In genomic region chr10:100349672-100350071, GRCh38 we compare ENCODE assay signal across 12 cellular contexts. TPM values are rescaled to one million over a fixed set of nuclear protein-coding genes. Genes with fewer than 3 reads are reported as not detected.
DNase-seq lines count a peak whose midpoint lies in the region; TF ChIP-seq lines count a peak whose summit lies in the region.
"Had no signal": no experiment of that assay in that cellular context is flagged by ENCODE, and none has a peak within 500 bp of the region (broad histone marks: within the 10 kb centered on the region; RNA-seq: fewer than 3 reads in every experiment).

No MANE protein-coding gene starts in this region.

- peaks cover 64% of the 10 kb centered on the region for H3K36me3 ChIP-seq in NT2/D1 (ENCODE audit: insufficient read depth, insufficient read length, low read length)
- peaks cover 21% of the 10 kb centered on the region for H3K36me3 ChIP-seq in neural progenitor cell

- H3K27ac ChIP-seq in dorsolateral prefrontal cortex (peak overlapping the region in 54 of 59 donors; percentile 21 to 99 (median 96)), neural progenitor cell (no peak overlapping the region)

- peaks cover 7% of the 10 kb centered on the region for H3K27me3 Mint-ChIP-seq in neural progenitor cell (ENCODE audit: insufficient read depth, low read depth)
- peaks cover 36 to 49% (median 39%) of the 10 kb centered on the region in 3 donors for H3K27me3 Mint-ChIP-seq in CD14-positive monocyte (ENCODE audit: low read depth in 3 of 3)
- H3K27me3 Mint-ChIP-seq: activated naive CD4-positive, alpha-beta T cell treated with anti-CD3 and anti-CD28 coated beads, Interleukin-2, amount 50 U/mL, for 24 hours had no signal

- H4K20me1 ChIP-seq in neural progenitor cell (ENCODE audit: low read depth), result peaks cover 74% of the 10 kb centered on the region

- H3K36me3 Mint-ChIP-seq in neural progenitor cell (peaks cover 66% of the 10 kb centered on the region), CD14-positive monocyte (peaks cover 14 to 29% of the 10 kb centered on the region in 2 donors)

- no peak overlapping the region for H2AFZ ChIP-seq in neural progenitor cell (replicated peaks)

- H3K9me3 Mint-ChIP-seq in neural progenitor cell (no peaks in the 10 kb centered on the region), CD14-positive monocyte (peaks cover 0 to 15% (median 4%) of the 10 kb centered on the region in 7 donors)
- H3K9me3 Mint-ChIP-seq: activated naive CD4-positive, alpha-beta T cell treated with anti-CD3 and anti-CD28 coated beads, Interleukin-2, amount 50 U/mL, for 24 hours had no signal

- CTCF ChIA-PET in GM10248 (lab: Yijun Ruan, JAX), result interaction anchor here (1.3 to 6.9 kb wide), 6 partner anchors 10 to 169 kb away, joined by 3 to 55 read pairs (median 6); no protein-coding TSS in a partner anchor

- H3K27me3 ChIP-seq in NT2/D1 (ENCODE audit: insufficient read depth, insufficient read length), result no peaks in the 10 kb centered on the region
- no peaks in the 10 kb centered on the region for H3K27me3 ChIP-seq in dorsolateral prefrontal cortex
- no peaks in the 10 kb centered on the region for H3K27me3 ChIP-seq in neural progenitor cell

- H3K4me2 ChIP-seq in neural progenitor cell, result peak overlapping the region; percentile 92

- peak; percentile 24 for DNase-seq in NCI-H146 (lab: John Stamatoyannopoulos, UW)
- no peak for DNase-seq in NCI-H146 treated with DMSO at 0.1 percent for 48 hours (lab: John Stamatoyannopoulos, UW; ENCODE audit: unreplicated experiment)
- no peak for DNase-seq in NT2/D1 (ENCODE audit: low read depth, low spot score)
- no peak for DNase-seq in dorsolateral prefrontal cortex
- DNase-seq in neural progenitor cell (ENCODE audit: low spot score), result no peak
- no peak for DNase-seq in GM10248 (ENCODE audit: extremely low spot score)
- DNase-seq in CD14-positive monocyte (ENCODE audit: low spot score), result no peak
- no peak for DNase-seq in kidney glomerular epithelial cell (lab: John Stamatoyannopoulos, UW)
- DNase-seq: 8988T, NCI-H1436 treated with DMSO at 0.1 percent for 48 hours, right cardiac atrium had no signal

- TF ChIP-seq CTCF in dorsolateral prefrontal cortex (IDR thresholded peaks at IDR 0.05 in 54 of 56, conservative IDR thresholded peaks at IDR 0.05 in 2 of 56; ENCODE audit: low read depth in 1 of 56, partially characterized antibody in 56 of 56) (no peak), neural progenitor cell (IDR thresholded peaks at IDR 0.05) (no peak), GM10248 (IDR thresholded peaks at IDR 0.05; ENCODE audit: control extremely low read depth, extremely low read depth, low read depth, missing control alignments) (no peak), CD14-positive monocyte (IDR thresholded peaks at IDR 0.05) (no peak)

- POLR2A ChIA-PET in GM10248 (lab: Yijun Ruan, JAX), result no interaction called here

- peaks cover 10% of the 10 kb centered on the region for H3K4me1 ChIP-seq in NT2/D1 (ENCODE audit: insufficient read depth, insufficient read length)
- H3K4me1 ChIP-seq in neural progenitor cell, result peaks cover 45% of the 10 kb centered on the region

- H3F3A ChIP-seq in neural progenitor cell (ENCODE audit: low read depth), result peaks cover 31% of the 10 kb centered on the region

- peak overlapping the region; percentile 100 for H3K4me3 Mint-ChIP-seq in neural progenitor cell
- no peak overlapping the region for H3K4me3 Mint-ChIP-seq in CD14-positive monocyte

- H3K27ac Mint-ChIP-seq in neural progenitor cell, result peak overlapping the region; percentile 91
- no peak overlapping the region for H3K27ac Mint-ChIP-seq in CD14-positive monocyte
- H3K27ac Mint-ChIP-seq: activated naive CD4-positive, alpha-beta T cell treated with anti-CD3 and anti-CD28 coated beads, Interleukin-2, amount 50 U/mL, for 24 hours had no signal

- H3K79me2 ChIP-seq in neural progenitor cell (ENCODE audit: low read depth), result peaks cover 98% of the 10 kb centered on the region

- intact Hi-C loops in dorsolateral prefrontal cortex (cut with DNase I) (loop anchor here in 1 of 2 donors (10.0 kb wide), 1 partner anchor 175 kb away; the partner anchor contains the start of gene NDUFB8), CD14-positive monocyte (cut with micrococcal nuclease) (loop anchor here in 1 of 2 donors (5.0 kb wide), 1 partner anchor 33 kb away; no protein-coding TSS in a partner anchor)

- H3K9me3 ChIP-seq in NT2/D1 (ENCODE audit: insufficient read depth, low read length) (no peaks in the 10 kb centered on the region), neural progenitor cell (ENCODE audit: low read depth) (no peaks in the 10 kb centered on the region)

- H3K4me1 Mint-ChIP-seq in neural progenitor cell, result peaks cover 62% of the 10 kb centered on the region
- H3K4me1 Mint-ChIP-seq in CD14-positive monocyte, result peaks cover 20% of the 10 kb centered on the region

- H3K4me3 ChIP-seq in NT2/D1 (ENCODE audit: insufficient read length, low read depth), result peak overlapping the region; percentile 95
- H3K4me3 ChIP-seq in dorsolateral prefrontal cortex, result peak overlapping the region; percentile 2 to 97 (median 88)
- peak overlapping the region; percentile 84 for H3K4me3 ChIP-seq in neural progenitor cell

- peak overlapping the region; percentile 97 for H3K9ac ChIP-seq in NT2/D1 (ENCODE audit: insufficient read length, low read depth)
- peak overlapping the region; percentile 28 for H3K9ac ChIP-seq in neural progenitor cell

RNA-seq across cellular contexts. Expression of gene SCD, which starts 2.6 kb away (rescaled TPM):
- total RNA-seq in dorsolateral prefrontal cortex, result 1,000 to 10,000 TPM in 2 of 120 experiments, 100 to 1,000 TPM in 118; 133 to 1,473 (median 374) TPM
- total RNA-seq in neural progenitor cell (ENCODE audit: low replicate concordance), result 448 and 468 TPM in 2 replicates
- polyA plus RNA-seq in CD14-positive monocyte, result 1 to 10 TPM; 1.0 to 3.4 TPM

RNA-seq across cellular contexts. Expression of gene PKD2L1, which starts 19.6 kb away (rescaled TPM):
- 10 to 100 TPM in 9 of 120 experiments, 1 to 10 TPM in 108, under 1 TPM in 3; 0.25 to 18.1 (median 4.4) TPM for total RNA-seq in dorsolateral prefrontal cortex
- not detected in 2 replicates for total RNA-seq in neural progenitor cell (ENCODE audit: low replicate concordance)
- 1 to 10 TPM in 1 of 2 donors, not detected in 1; 1.5 TPM for polyA plus RNA-seq in CD14-positive monocyte
- total RNA-seq: right cardiac atrium had no signal
- polyA plus RNA-seq: right cardiac atrium had no signal
